Comparison of ENCODE assay signal across 35 cellular contexts in genomic region chr7:14199336-14199735, GRCh38.
"Had no signal": no experiment of that assay in that cellular context is flagged by ENCODE, and none has a peak within 500 bp of the region (broad histone marks: within the 10 kb centered on the region; RNA-seq: fewer than 3 reads in every experiment).

No MANE protein-coding gene starts in this region.

- DNase-seq: Karpas-422, Kasumi-1, MG63, MM.1S, MV-4-11, NCI-H1048, NCI-H1092, NCI-H1092 treated with DMSO at 0.1 percent for 48 hours, NCI-H1105, NCI-H1105 treated with DMSO at 0.1 percent for 48 hours, NCI-H1417, NCI-H1417 treated with DMSO at 0.1 percent for 48 hours, NCI-H1436, NCI-H1436 treated with DMSO at 0.1 percent for 48 hours, NCI-H146, NCI-H1694, NCI-H1694 treated with DMSO at 0.1 percent for 48 hours, NCI-H187, NCI-H187 treated with DMSO at 0.1 percent for 48 hours, NCI-H1930, NCI-H2029, NCI-H2029 treated with DMSO at 0.1 percent for 48 hours, NCI-H2081, NCI-H2081 treated with DMSO at 0.1 percent for 48 hours, NCI-H2107, NCI-H2171, NCI-H2171 treated with DMSO at 0.1 percent for 48 hours, NCI-H2227 treated with DMSO at 0.1 percent for 48 hours, NCI-H226, NCI-H345, NCI-H446, NCI-H446 treated with DMSO at 0.1 percent for 48 hours, NCI-H510A, NCI-H510A treated with DMSO at 0.1 percent for 48 hours, NCI-H524 had no signal

- H3K36me3 ChIP-seq: MG63 had no signal

- H3K4me3 ChIP-seq: MG63 had no signal

- H3K9me3 ChIP-seq: MG63 had no signal
